In the genomic region with DNA sequence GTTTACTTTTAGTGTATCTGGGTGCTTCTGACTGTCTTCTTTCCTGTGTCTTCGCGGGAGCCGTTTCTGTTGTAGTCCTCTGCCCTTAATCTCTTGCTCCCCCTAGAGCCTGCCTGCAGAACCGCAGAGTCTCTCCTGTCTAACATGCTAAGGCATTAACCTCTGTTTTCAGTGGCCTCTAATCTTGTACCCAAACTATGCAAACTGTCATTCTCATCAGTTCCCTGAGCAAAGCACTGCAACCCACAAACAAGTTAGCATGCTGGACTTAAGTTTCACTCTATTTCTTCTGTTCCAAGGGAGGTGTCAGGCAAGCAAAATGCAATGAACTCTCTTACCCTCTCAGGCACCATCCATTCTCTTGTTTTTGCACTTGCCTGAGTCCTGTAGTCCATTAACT, we compare ENCODE assay signal across 8 cellular contexts.
DNase-seq lines count a peak whose midpoint lies in the region; ATAC-seq and TF ChIP-seq lines count a peak whose summit lies in the region.

No MANE protein-coding gene starts in this region.

- peaks cover 7% of the 10 kb centered on the region for H3K4me1 Mint-ChIP-seq in type B pancreatic cell (ENCODE audit: unreplicated experiment)

- peaks cover 11% of the 10 kb centered on the region for H3K9me3 Mint-ChIP-seq in type B pancreatic cell

- H3K4me3 Mint-ChIP-seq in type B pancreatic cell, result no peak overlapping the region

- H3K27ac ChIP-seq in esophagus squamous epithelium (no peak overlapping the region), lower lobe of right lung (no peak overlapping the region)

- intact Hi-C loops in esophagus squamous epithelium (cut with DNase I), result no loop called here
- intact Hi-C loops in lower lobe of right lung (cut with DNase I), result no loop called here

- 24 to 30% methylated on average over 4 of the region's 4 CpGs for WGBS in esophagus squamous epithelium, 2 donors

- H3K4me3 ChIP-seq in esophagus squamous epithelium, result no peak overlapping the region
- no peak overlapping the region for H3K4me3 ChIP-seq in lower lobe of right lung

- H3K4me1 ChIP-seq in esophagus squamous epithelium, result no peaks in the 10 kb centered on the region
- no peaks in the 10 kb centered on the region for H3K4me1 ChIP-seq in lower lobe of right lung

- H3K27me3 ChIP-seq in esophagus squamous epithelium (no peaks in the 10 kb centered on the region), lower lobe of right lung (ENCODE audit: low read depth) (no peaks in the 10 kb centered on the region)

- TF ChIP-seq POLR2A in esophagus squamous epithelium (IDR thresholded peaks at IDR 0.05), result no peak

- peaks cover 0 to 5% (median 0%) of the 10 kb centered on the region in 3 donors for H3K9me3 ChIP-seq in esophagus squamous epithelium
- H3K9me3 ChIP-seq in lower lobe of right lung, result peaks cover 6% of the 10 kb centered on the region

- peaks cover 9% of the 10 kb centered on the region for H3K36me3 Mint-ChIP-seq in type B pancreatic cell

- no peaks in the 10 kb centered on the region for H3K36me3 ChIP-seq in esophagus squamous epithelium
- no peaks in the 10 kb centered on the region for H3K36me3 ChIP-seq in lower lobe of right lung

- ATAC-seq in HG02571 (IDR thresholded peaks at IDR 0.05; ENCODE audit: unreplicated experiment) (peak; percentile 83), GM21528 (IDR thresholded peaks at IDR 0.05; ENCODE audit: low FRiP score, unreplicated experiment) (no peak), lower lobe of right lung (no peak)

- TF ChIP-seq CTCF in esophagus squamous epithelium (IDR thresholded peaks at IDR 0.05) (peak in 4 of 6 experiments; percentile 29 to 62 (median 38)), type B pancreatic cell (conservative IDR thresholded peaks at IDR 0.05) (peak; percentile 75), lower lobe of right lung (IDR thresholded peaks at IDR 0.05) (no peak)

- peak; percentile 35 for DNase-seq in DMS 273 (lab: John Stamatoyannopoulos, UW; ENCODE audit: unreplicated experiment)
- no peak for DNase-seq in DMS 273 treated with DMSO at 0.1 percent for 48 hours (lab: John Stamatoyannopoulos, UW)
- DNase-seq in NOMO-1 treated with dmso at 0.1 percent for 144 hours (lab: John Stamatoyannopoulos, UW; ENCODE audit: unreplicated experiment), result peak; percentile 27
- no peak for DNase-seq in esophagus squamous epithelium (lab: John Stamatoyannopoulos, UW)
- DNase-seq in type B pancreatic cell (ENCODE audit: extremely low spot score, unreplicated experiment), result no peak
- no peak for DNase-seq in lower lobe of right lung

- no peaks in the 10 kb centered on the region for H3K27me3 Mint-ChIP-seq in type B pancreatic cell

- no peak overlapping the region for H3K27ac Mint-ChIP-seq in type B pancreatic cell

Comparison
In these comparisons a context has a peak if more than half of its experiments do, and no peak if none do; other contexts are left out.
1. DNase-seq: peak in DMS 273 (single experiment) and NOMO-1 treated with dmso at 0.1 percent for 144 hours (single experiment); none in DMS 273 treated with DMSO at 0.1 percent for 48 hours (single experiment), esophagus squamous epithelium (single experiment), type B pancreatic cell (single experiment) and lower lobe of right lung (single experiment).